1 cellular context compared by ENCODE assay signal in the genomic region with DNA sequence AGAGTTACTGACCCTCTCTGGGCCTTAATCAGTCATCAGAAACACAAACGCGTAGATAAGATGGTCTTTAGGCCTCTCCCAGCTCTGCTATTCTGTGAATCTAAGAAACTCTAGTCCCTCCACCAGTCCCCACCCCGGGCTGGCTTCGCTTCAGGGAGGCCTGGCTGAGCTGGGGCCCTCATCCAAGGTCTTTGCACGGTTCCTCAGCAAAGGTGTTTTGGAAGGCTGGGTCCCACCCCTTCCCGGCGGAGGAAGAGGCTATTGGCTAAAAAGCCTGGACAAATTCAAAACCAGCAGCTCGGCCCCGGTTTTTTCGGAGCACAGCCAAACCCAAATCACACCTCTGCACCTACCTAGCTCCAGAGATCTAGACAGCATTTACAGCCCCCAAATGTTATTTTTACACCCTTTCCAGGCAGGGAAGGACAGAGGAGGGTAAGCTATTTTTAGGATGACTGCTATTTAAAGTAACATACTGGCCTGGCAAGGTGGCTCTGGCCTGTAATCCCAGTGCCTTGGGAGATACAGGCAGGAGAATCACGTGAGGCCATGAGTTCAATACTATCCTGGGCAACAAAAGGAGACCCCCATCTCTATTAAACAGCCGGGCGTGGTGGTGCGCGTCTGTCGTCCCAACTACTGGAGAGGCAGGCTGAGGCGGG.
TF ChIP-seq lines count a peak whose summit lies in the region.

No MANE protein-coding gene starts in this region.

TF ChIP-seq in K562, 482 proteins besides CTCF, POLR2A, EP300 and RAD21:
- peak; percentile 43 for TF ChIP-seq RBM25 (IDR thresholded peaks at IDR 0.05; ENCODE audit: low read depth, low read length, severe bottlenecking)
- TF ChIP-seq ELF2 (CRISPR knock-in tag; IDR thresholded peaks at IDR 0.05), result no peak
- no peak for TF ChIP-seq NFIC (IDR thresholded peaks at IDR 0.05)
- TF ChIP-seq ZFP36 (IDR thresholded peaks at IDR 0.05; ENCODE audit: low read depth, low read length, partially characterized antibody), result peak; percentile 26
- no peak for TF ChIP-seq NFE2L1 (tag; IDR thresholded peaks at IDR 0.05; ENCODE audit: borderline replicate concordance, low read depth)
- TF ChIP-seq, protein P1, sequence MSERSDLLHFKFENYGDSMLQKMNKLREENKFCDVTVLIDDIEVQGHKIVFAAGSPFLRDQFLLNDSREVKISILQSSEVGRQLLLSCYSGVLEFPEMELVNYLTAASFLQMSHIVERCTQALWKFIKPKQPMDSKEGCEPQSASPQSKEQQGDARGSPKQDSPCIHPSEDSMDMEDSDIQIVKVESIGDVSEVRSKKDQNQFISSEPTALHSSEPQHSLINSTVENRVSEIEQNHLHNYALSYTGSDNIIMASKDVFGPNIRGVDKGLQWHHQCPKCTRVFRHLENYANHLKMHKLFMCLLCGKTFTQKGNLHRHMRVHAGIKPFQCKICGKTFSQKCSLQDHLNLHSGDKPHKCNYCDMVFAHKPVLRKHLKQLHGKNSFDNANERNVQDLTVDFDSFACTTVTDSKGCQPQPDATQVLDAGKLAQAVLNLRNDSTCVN (CRISPR knock-in tag; IDR thresholded peaks at IDR 0.05), result no peak
- no peak for TF ChIP-seq MYNN (IDR thresholded peaks at IDR 0.05)
- no peak for TF ChIP-seq MYNN (CRISPR knock-in tag; IDR thresholded peaks at IDR 0.05)
- TF ChIP-seq, protein P2, sequence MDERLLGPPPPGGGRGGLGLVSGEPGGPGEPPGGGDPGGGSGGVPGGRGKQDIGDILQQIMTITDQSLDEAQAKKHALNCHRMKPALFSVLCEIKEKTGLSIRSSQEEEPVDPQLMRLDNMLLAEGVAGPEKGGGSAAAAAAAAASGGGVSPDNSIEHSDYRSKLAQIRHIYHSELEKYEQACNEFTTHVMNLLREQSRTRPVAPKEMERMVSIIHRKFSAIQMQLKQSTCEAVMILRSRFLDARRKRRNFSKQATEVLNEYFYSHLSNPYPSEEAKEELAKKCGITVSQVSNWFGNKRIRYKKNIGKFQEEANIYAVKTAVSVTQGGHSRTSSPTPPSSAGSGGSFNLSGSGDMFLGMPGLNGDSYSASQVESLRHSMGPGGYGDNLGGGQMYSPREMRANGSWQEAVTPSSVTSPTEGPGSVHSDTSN (CRISPR knock-in tag; IDR thresholded peaks at IDR 0.05; ENCODE audit: low read depth), result no peak
- TF ChIP-seq, protein P2 (tag; conservative IDR thresholded peaks at IDR 0.05; ENCODE audit: low read depth), result no peak
